ENCODE assay signal across 11 cellular contexts in genomic region chr5:59099270-59099994, GRCh38.
DNase-seq lines count a peak whose midpoint lies in the region; ATAC-seq and TF ChIP-seq lines count a peak whose summit lies in the region.
"Had no signal": no experiment of that assay in that cellular context is flagged by ENCODE, and none has a peak within 500 bp of the region (broad histone marks: within the 10 kb centered on the region; RNA-seq: fewer than 3 reads in every experiment).

No MANE protein-coding gene starts in this region.

- H3K4me1 ChIP-seq in colonic mucosa (no peaks in the 10 kb centered on the region), GM23338 (ENCODE audit: insufficient read depth) (no peaks in the 10 kb centered on the region)

- no peaks in the 10 kb centered on the region for H3K79me2 ChIP-seq in GM23338 (replicated peaks; ENCODE audit: insufficient read depth)

- no peak for TF ChIP-seq CTCF in colonic mucosa (IDR thresholded peaks at IDR 0.05)
- TF ChIP-seq CTCF in GM23338 (conservative IDR thresholded peaks at IDR 0.05; ENCODE audit: low read depth in 2 of 2) = no peak

- H3K27me3 ChIP-seq in colonic mucosa = no peaks in the 10 kb centered on the region
- H3K27me3 ChIP-seq in GM23338 (ENCODE audit: insufficient read depth) = no peaks in the 10 kb centered on the region

- H4K20me1 ChIP-seq in GM23338 (replicated peaks; ENCODE audit: insufficient read depth) = no peaks in the 10 kb centered on the region

- ATAC-seq in stimulated activated naive B cell treated with anti-CD40 and anti-IgM and Interleukin-4, amounts not matched to agents 10 μg/mL and 1 μg/mL and 100 μg/mL, for 72 hours (replicated peaks) = peak; percentile 36 to 71
- no peak for ATAC-seq in GM23338

- H3K9me2 ChIP-seq in GM23338 (ENCODE audit: insufficient read depth) = 0 out of 2 replicates have a peak, but pooled peaks cover 4% of the 10 kb centered on the region

- no peaks in the 10 kb centered on the region for H3K27me3 Mint-ChIP-seq in stimulated activated naive B cell treated with anti-CD40 and anti-IgM and Interleukin-4, amounts not matched to agents 10 μg/mL and 1 μg/mL and 100 μg/mL, for 72 hours
- no peaks in the 10 kb centered on the region for H3K27me3 Mint-ChIP-seq in GM23338 (ENCODE audit: insufficient read depth, low read depth, poor library complexity)
- H3K27me3 Mint-ChIP-seq: naive B cell had no signal

- no peak overlapping the region for H3K4me2 ChIP-seq in GM23338

- H3K27ac ChIP-seq in colonic mucosa = peak overlapping the region; percentile 31
- no peak overlapping the region for H3K27ac ChIP-seq in GM23338 (ENCODE audit: low read depth)
- H3K27ac ChIP-seq: C4-2B, SK-N-MC had no signal

- H3K27ac Mint-ChIP-seq in stimulated activated naive B cell treated with anti-CD40 and anti-IgM and Interleukin-4, amounts not matched to agents 10 μg/mL and 1 μg/mL and 100 μg/mL, for 72 hours = no peak overlapping the region
- no peak overlapping the region for H3K27ac Mint-ChIP-seq in GM23338

- DNase-seq in activated naive CD4-positive, alpha-beta T cell treated with Interleukin-2 at 50 U/mL for 16 hours = peak; percentile 38
- DNase-seq in activated naive CD4-positive, alpha-beta T cell (lab: John Stamatoyannopoulos, UW) = no peak
- peak; percentile 69 for DNase-seq in RPMI7951 (ENCODE audit: low read depth)
- DNase-seq in colonic mucosa = no peak
- DNase-seq in stimulated activated naive B cell treated with anti-CD40 and anti-IgM and Interleukin-4, amounts not matched to agents 10 μg/mL and 1 μg/mL and 100 μg/mL, for 72 hours = no peak
- DNase-seq in GM23338 (ENCODE audit: low spot score) = no peak
- DNase-seq in NCI-H1092 (lab: John Stamatoyannopoulos, UW) = no peak
- DNase-seq in COLO829 (ENCODE audit: low spot score) = no peak
- DNase-seq: naive B cell had no signal

- H3K9me3 ChIP-seq in colonic mucosa = no peaks in the 10 kb centered on the region

- H3K36me3 ChIP-seq in colonic mucosa (no peaks in the 10 kb centered on the region), GM23338 (ENCODE audit: insufficient read depth) (no peaks in the 10 kb centered on the region)

- no peak overlapping the region for H2AFZ ChIP-seq in GM23338

- H3F3A ChIP-seq in GM23338 (replicated peaks; ENCODE audit: low read depth) = no peaks in the 10 kb centered on the region

- H3K36me3 Mint-ChIP-seq in stimulated activated naive B cell treated with anti-CD40 and anti-IgM and Interleukin-4, amounts not matched to agents 10 μg/mL and 1 μg/mL and 100 μg/mL, for 72 hours = no peaks in the 10 kb centered on the region
- no peaks in the 10 kb centered on the region for H3K36me3 Mint-ChIP-seq in GM23338 (ENCODE audit: low read depth)

- H3K4me1 Mint-ChIP-seq in stimulated activated naive B cell treated with anti-CD40 and anti-IgM and Interleukin-4, amounts not matched to agents 10 μg/mL and 1 μg/mL and 100 μg/mL, for 72 hours = peaks cover 6 to 8% of the 10 kb centered on the region in 2 donors
- peaks cover 3% of the 10 kb centered on the region; the same call in 1 of the 3 replicates for H3K4me1 Mint-ChIP-seq in GM23338
- H3K4me1 Mint-ChIP-seq: naive B cell had no signal

- H3K9me3 Mint-ChIP-seq in stimulated activated naive B cell treated with anti-CD40 and anti-IgM and Interleukin-4, amounts not matched to agents 10 μg/mL and 1 μg/mL and 100 μg/mL, for 72 hours = no peaks in the 10 kb centered on the region
- no peaks in the 10 kb centered on the region for H3K9me3 Mint-ChIP-seq in GM23338

- no peak overlapping the region for H3K4me3 ChIP-seq in colonic mucosa
- no peak overlapping the region for H3K4me3 ChIP-seq in GM23338
- H3K4me3 ChIP-seq: SK-N-MC had no signal

- intact Hi-C loops in colonic mucosa (cut with DNase I) = no loop called here

- H3K4me3 Mint-ChIP-seq in stimulated activated naive B cell treated with anti-CD40 and anti-IgM and Interleukin-4, amounts not matched to agents 10 μg/mL and 1 μg/mL and 100 μg/mL, for 72 hours = no peak overlapping the region
- H3K4me3 Mint-ChIP-seq in GM23338 = no peak overlapping the region
- H3K4me3 Mint-ChIP-seq: naive B cell had no signal

- H3K9ac ChIP-seq in colonic mucosa (ENCODE audit: low read depth in 2 of 2, low read length in 2 of 2) = no peak overlapping the region

TF ChIP-seq in GM23338, 12 proteins besides CTCF, POLR2A, EP300 and RAD21:
- TF ChIP-seq NANOG (IDR thresholded peaks at IDR 0.05; ENCODE audit: borderline replicate concordance) = no peak
- no peak for TF ChIP-seq ZNF462 (CRISPR knock-in tag; IDR thresholded peaks at IDR 0.05)

Comparison
In these comparisons a context has a peak if more than half of its experiments do, and no peak if none do; other contexts are left out.
1. DNase-seq: peak in activated naive CD4-positive, alpha-beta T cell treated with Interleukin-2 at 50 U/mL for 16 hours (single experiment) and RPMI7951 (single experiment); none in activated naive CD4-positive, alpha-beta T cell (0 of 4), colonic mucosa (single experiment), stimulated activated naive B cell treated with anti-CD40 and anti-IgM and Interleukin-4, amounts not matched to agents 10 μg/mL and 1 μg/mL and 100 μg/mL, for 72 hours (single experiment), GM23338 (single experiment), NCI-H1092 (single experiment) and COLO829 (single experiment).